Comparison of ENCODE assay signal across 8 cellular contexts in the genomic region with DNA sequence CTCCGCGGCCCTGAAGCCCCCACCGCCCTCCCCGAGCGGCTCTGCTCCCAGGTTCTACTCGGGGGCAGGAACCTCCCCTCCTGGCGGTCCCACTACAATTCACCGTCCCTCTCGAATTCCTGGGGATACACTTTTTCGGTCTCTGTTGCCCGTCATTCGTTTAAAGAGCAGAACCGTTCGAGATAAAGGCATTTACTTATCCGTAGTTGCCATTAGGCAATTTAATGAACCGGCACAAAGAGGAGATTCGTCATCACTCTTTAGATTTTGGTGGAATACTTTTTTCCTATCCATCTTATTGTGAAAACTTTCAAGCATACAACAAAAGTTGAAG. TPM values are rescaled to one million over a fixed set of nuclear protein-coding genes. Genes with fewer than 3 reads are reported as not detected.
DNase-seq lines count a peak whose midpoint lies in the region; ATAC-seq and TF ChIP-seq lines count a peak whose summit lies in the region.

No MANE protein-coding gene starts in this region.

- H4K20me1 ChIP-seq in SK-N-SH (ENCODE audit: insufficient read depth) (no peaks in the 10 kb centered on the region), smooth muscle cell (ENCODE audit: low read depth) (peaks cover 24% of the 10 kb centered on the region)

- peak overlapping the region; percentile 76 for H3K4me2 ChIP-seq in SK-N-SH
- H3K4me2 ChIP-seq in smooth muscle cell, result peak overlapping the region; percentile 95

- peak overlapping the region in 1 of 2 experiments; percentile 94; a peak in 2 of 4 replicates for H3K27ac ChIP-seq in SK-N-SH (ENCODE audit: low read depth in 2 of 2, low read length in 1 of 2)
- H3K27ac ChIP-seq in smooth muscle cell (ENCODE audit: low read depth), result peak overlapping the region; percentile 6

- H3F3A ChIP-seq in SK-N-SH (replicated peaks; ENCODE audit: insufficient read depth) (no peaks in the 10 kb centered on the region), smooth muscle cell (ENCODE audit: low read depth) (no peaks in the 10 kb centered on the region)

- H3K79me2 ChIP-seq in SK-N-SH (ENCODE audit: insufficient read depth) (no peaks in the 10 kb centered on the region), smooth muscle cell (ENCODE audit: low read depth) (peaks cover 5% of the 10 kb centered on the region)

- H3K27me3 ChIP-seq in SK-N-SH (ENCODE audit: insufficient read depth) (peaks cover 54% of the 10 kb centered on the region), smooth muscle cell (ENCODE audit: low read depth) (peaks cover 56% of the 10 kb centered on the region)

- peaks cover 0 to 4% of the 10 kb centered on the region in 2 experiments for H3K36me3 ChIP-seq in SK-N-SH (replicated peaks in 1 of 2; ENCODE audit: control insufficient read depth in 1 of 2, insufficient read depth in 2 of 2, low read length in 1 of 2)
- no peaks in the 10 kb centered on the region for H3K36me3 ChIP-seq in smooth muscle cell (ENCODE audit: low read depth)

- WGBS in SK-N-SH (ENCODE audit: low lambda C conversion rate), result 2% methylated on average over 13 of the region's 17 CpGs
- under 1% methylated on average over 17 of the region's 17 CpGs for WGBS in smooth muscle cell (ENCODE audit: low lambda C conversion rate)

- H3K4me3 ChIP-seq in SK-N-SH (ENCODE audit: low read depth in 2 of 2, low read length in 1 of 2), result peak overlapping the region in 1 of 2 experiments; percentile 52; a peak in 3 of 4 replicates
- H3K4me3 ChIP-seq in smooth muscle cell, result peak overlapping the region; percentile 69

- no peak; the same call in 1 of the 2 replicates for TF ChIP-seq RAD21 in SK-N-SH (IDR thresholded peaks at IDR 0.05; ENCODE audit: low read length)

- POLR2A ChIA-PET in SK-N-SH (lab: Yijun Ruan, JAX), result no interaction called here

- no peaks in the 10 kb centered on the region for H3K9me2 ChIP-seq in SK-N-SH

- H3K4me1 ChIP-seq in SK-N-SH (ENCODE audit: control insufficient read depth in 1 of 2, insufficient read depth in 2 of 2, low read depth in 1 of 2, low read length in 1 of 2) (peaks cover 0 to 4% of the 10 kb centered on the region in 2 experiments; a peak in 2 of 4 replicates), smooth muscle cell (ENCODE audit: low read depth) (peaks cover 4% of the 10 kb centered on the region)

- ATAC-seq in GM21423 (IDR thresholded peaks at IDR 0.05; ENCODE audit: unreplicated experiment) (no peak), HG02885 (IDR thresholded peaks at IDR 0.05; ENCODE audit: poor library complexity, unreplicated experiment) (no peak), HG03342 (IDR thresholded peaks at IDR 0.05; ENCODE audit: unreplicated experiment) (no peak)

- TF ChIP-seq EP300 in SK-N-SH (IDR thresholded peaks at IDR 0.05; ENCODE audit: borderline replicate concordance in 1 of 2, low read depth in 1 of 2, low read length in 1 of 2), result no peak

- H2AFZ ChIP-seq in SK-N-SH (ENCODE audit: low read depth) (no peak overlapping the region), smooth muscle cell (ENCODE audit: low read depth) (peak overlapping the region; percentile 75)

- TF ChIP-seq CTCF in SK-N-SH (IDR thresholded peaks at IDR 0.05) (no peak), smooth muscle cell (IDR thresholded peaks at IDR 0.05; ENCODE audit: borderline replicate concordance, insufficient read depth, poor library complexity, severe bottlenecking) (no peak)

- H3K9me3 ChIP-seq in SK-N-SH, result no peaks in the 10 kb centered on the region
- no peaks in the 10 kb centered on the region for H3K9me3 ChIP-seq in smooth muscle cell (replicated peaks; ENCODE audit: low read depth)

- CTCF ChIA-PET in SK-N-SH (lab: Yijun Ruan, JAX), result interaction anchor here (2.4 to 2.9 kb wide), 2 partner anchors 366 to 409 kb away, joined by 7 to 18 read pairs; no protein-coding TSS in a partner anchor

- H3K9ac ChIP-seq in SK-N-SH (no peak overlapping the region), smooth muscle cell (ENCODE audit: low read depth) (no peak overlapping the region)

- DNase-seq in NCI-H2227 treated with DMSO at 0.1 percent for 48 hours (lab: John Stamatoyannopoulos, UW) (peak; percentile 7), NCI-H2227 (lab: John Stamatoyannopoulos, UW; ENCODE audit: unreplicated experiment) (no peak), SK-N-SH (peak; percentile 58), germinal center (ENCODE audit: low spot score) (peak; percentile 8), smooth muscle cell (lab: John Stamatoyannopoulos, UW; ENCODE audit: unreplicated experiment) (no peak)

TF ChIP-seq in SK-N-SH, 30 proteins besides CTCF, POLR2A, EP300 and RAD21:
- no peak for TF ChIP-seq NRF1 (IDR thresholded peaks at IDR 0.05; ENCODE audit: low read depth, low read length)

RNA-seq across cellular contexts. Expression of a gene that starts 1.1 kb away (rescaled TPM):
- polyA plus RNA-seq in SK-N-SH (2012; rRNA removed) (1.9 and 5.9 TPM in 2 replicates), smooth muscle cell (46.7 and 204 TPM in 2 replicates)
- polyA plus RNA-seq in SK-N-SH (2012; cell fraction: cytosol; rRNA removed), result 8.2 and 12.5 TPM in 2 replicates
- polyA plus RNA-seq in SK-N-SH (2012; cell fraction: nucleus; rRNA removed), result 0.67 and 0.83 TPM in 2 replicates
- total RNA-seq in smooth muscle cell, result 298 and 377 TPM in 2 replicates

RNA-seq across cellular contexts. Expression of a gene that starts 52.3 kb away (rescaled TPM):
- polyA plus RNA-seq in SK-N-SH (2012; rRNA removed) (8.5 and 10.2 TPM in 2 replicates), smooth muscle cell (23.1 and 26.5 TPM in 2 replicates)
- 11.5 and 15.7 TPM in 2 replicates for polyA plus RNA-seq in SK-N-SH (2012; cell fraction: cytosol; rRNA removed)
- polyA plus RNA-seq in SK-N-SH (2012; cell fraction: nucleus; rRNA removed), result 6.4 and 10.7 TPM in 2 replicates
- total RNA-seq in smooth muscle cell, result 13.3 and 19.0 TPM in 2 replicates

Comparison
In these comparisons a context has a peak if more than half of its experiments do, and no peak if none do; other contexts are left out.
1. DNase-seq: peak in NCI-H2227 treated with DMSO at 0.1 percent for 48 hours (single experiment), SK-N-SH (single experiment) and germinal center (single experiment); none in NCI-H2227 (single experiment) and smooth muscle cell (single experiment).